In the genomic region with DNA sequence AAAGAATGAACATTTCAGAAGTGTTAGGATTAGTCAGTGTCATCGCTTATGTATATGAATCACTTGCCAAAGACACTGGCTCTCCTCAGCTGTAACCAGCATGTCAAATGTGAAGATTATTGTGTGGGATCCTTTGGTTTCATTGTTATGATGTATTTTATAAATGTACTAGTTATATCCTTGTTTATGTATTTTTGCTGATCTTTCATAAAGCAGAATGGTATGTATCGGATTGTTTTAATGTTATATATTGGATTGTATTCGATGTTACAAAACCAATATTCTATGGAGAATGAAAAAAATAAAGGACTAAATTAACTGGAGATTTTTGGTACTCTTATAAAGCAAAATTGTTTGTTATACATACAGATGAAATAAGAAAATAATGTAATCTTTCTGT, we compare ENCODE assay signal across 1 cellular context.
A peak's percentile ranks its signal among the peaks of the same experiment; 100 is the strongest.
TF ChIP-seq lines count a peak whose summit lies in the region.

No MANE protein-coding gene starts in this region.

TF ChIP-seq in A549, 52 proteins besides CTCF, POLR2A, EP300 and RAD21 (continued from another document):
- no peak for TF ChIP-seq HOXB5 (CRISPR knock-in tag; IDR thresholded peaks at IDR 0.05)
- no peak for TF ChIP-seq RNF2 (IDR thresholded peaks at IDR 0.05; ENCODE audit: borderline replicate concordance, low read depth)
- TF ChIP-seq MAFK (IDR thresholded peaks at IDR 0.05; ENCODE audit: partially characterized antibody): peak; percentile 74
